31 cellular contexts compared by ENCODE assay signal in genomic region chr5:174147551-174147950, GRCh38.
"Had no signal": no experiment of that assay in that cellular context is flagged by ENCODE, and none has a peak within 500 bp of the region (broad histone marks: within the 10 kb centered on the region; RNA-seq: fewer than 3 reads in every experiment).

No MANE protein-coding gene starts in this region.

- H3K27me3 Mint-ChIP-seq: activated CD4-positive, alpha-beta T cell treated with anti-CD3 and anti-CD28 coated beads, Interleukin-2, amount 10 ng/mL, durations not matched to agents 7 days and 5 days; activated CD8-positive, alpha-beta memory T cell treated with anti-CD3 and anti-CD28 coated beads, Interleukin-2, amount 10 ng/mL, durations not matched to agents 7 days and 5 days; activated naive CD4-positive, alpha-beta T cell treated with anti-CD3 and anti-CD28 coated beads, Interleukin-2, amount 10 ng/mL, durations not matched to agents 7 days and 5 days had no signal

- H3K9ac ChIP-seq: SK-N-SH had no signal

- H3K27ac Mint-ChIP-seq: activated CD4-positive, alpha-beta T cell treated with anti-CD3 and anti-CD28 coated beads for 36 hours; activated CD4-positive, alpha-beta T cell treated with anti-CD3 and anti-CD28 coated beads, Interleukin-2, amount 10 ng/mL, durations not matched to agents 7 days and 5 days; activated CD8-positive, alpha-beta memory T cell treated with anti-CD3 and anti-CD28 coated beads, Interleukin-2, amount 10 ng/mL, durations not matched to agents 7 days and 5 days; activated naive CD4-positive, alpha-beta T cell treated with anti-CD3 and anti-CD28 coated beads, Interleukin-2, amount 10 ng/mL, durations not matched to agents 7 days and 5 days; activated naive CD8-positive, alpha-beta T cell; activated naive CD8-positive, alpha-beta T cell treated with anti-CD3 and anti-CD28 coated beads, Interleukin-2, amount 50 U/mL, for 24 hours; T-helper 1 cell treated with Interleukin-12 subunit alpha and Interleukin-12 subunit beta and Interleukin-4 antibody, amounts not matched to agents 30 μg/mL and 1 μg/mL, for 36 hours; T-helper 2 cell treated with Interferon-gamma antibody and Interleukin-4, amounts not matched to agents 5 μg/mL and 100 μg/mL, for 36 hours; WTC11 had no signal

- H3K4me3 ChIP-seq: MG63, SJSA1 had no signal

- H3K27ac ChIP-seq: SJSA1 had no signal

- H3K9me3 ChIP-seq: MG63, SJSA1, SK-N-SH had no signal

- H3K36me3 Mint-ChIP-seq: activated CD8-positive, alpha-beta memory T cell treated with anti-CD3 and anti-CD28 coated beads, Interleukin-2, amount 10 ng/mL, durations not matched to agents 7 days and 5 days; activated naive CD4-positive, alpha-beta T cell treated with anti-CD3 and anti-CD28 coated beads, Interleukin-2, amount 10 ng/mL, durations not matched to agents 7 days and 5 days; activated naive CD8-positive, alpha-beta T cell; brain; WTC11 had no signal

- H3K9me3 Mint-ChIP-seq: activated CD4-positive, alpha-beta T cell treated with anti-CD3 and anti-CD28 coated beads, Interleukin-2, amount 10 ng/mL, durations not matched to agents 7 days and 5 days; activated naive CD8-positive, alpha-beta T cell treated with anti-CD3 and anti-CD28 coated beads, Interleukin-2, amount 50 U/mL, for 24 hours; central memory CD8-positive, alpha-beta T cell; T-helper 1 cell treated with Interleukin-12 subunit alpha and Interleukin-12 subunit beta and Interleukin-4 antibody, amounts not matched to agents 30 μg/mL and 1 μg/mL, for 36 hours; T-helper 2 cell treated with Interferon-gamma antibody and Interleukin-4, amounts not matched to agents 5 μg/mL and 100 μg/mL, for 36 hours; WTC11 had no signal

- H3K9me2 ChIP-seq: SK-N-SH had no signal

- H3K27me3 ChIP-seq: MG63, SJSA1 had no signal

- H3K4me1 ChIP-seq: SJSA1 had no signal

- DNase-seq: activated CD4-positive, alpha-beta T cell treated with anti-CD3 and anti-CD28 coated beads for 36 hours; activated CD4-positive, alpha-beta T cell treated with anti-CD3 and anti-CD28 coated beads, Interleukin-2, amount 10 ng/mL, durations not matched to agents 7 days and 5 days; activated CD4-positive, alpha-beta T cell treated with anti-CD3 and anti-CD28 coated beads, Interleukin-2, amount 50 U/mL, for 48 hours; activated CD8-positive, alpha-beta memory T cell treated with anti-CD3 and anti-CD28 coated beads for 24 hours; activated CD8-positive, alpha-beta memory T cell treated with anti-CD3 and anti-CD28 coated beads, Interleukin-2, amount 10 ng/mL, durations not matched to agents 7 days and 5 days; activated CD8-positive, alpha-beta memory T cell treated with anti-CD3 and anti-CD28 coated beads, Interleukin-2, amount 50 U/mL, for 48 hours; activated effector memory CD4-positive, alpha-beta T cell treated with Interleukin-2 at 50 U/mL for 16 hours; activated naive CD4-positive, alpha-beta T cell treated with anti-CD3 and anti-CD28 coated beads, Interleukin-2, amount 10 ng/mL, durations not matched to agents 7 days and 5 days; activated naive CD8-positive, alpha-beta T cell treated with anti-CD3 and anti-CD28 coated beads, Interleukin-2, amount 50 U/mL, for 24 hours; activated T-cell treated with anti-CD3 and anti-CD28 coated beads, Interleukin-2, amount 50 U/mL, for 48 hours; anterior cingulate cortex; Kasumi-1; KG1; MG63; NCI-H1048; NCI-H1105 treated with DMSO at 0.1 percent for 48 hours; NCI-H1436; NCI-H1694; NCI-H1930; NCI-H2081 treated with DMSO at 0.1 percent for 48 hours; NCI-H524 treated with DMSO at 0.1 percent for 48 hours; RPMI8226; SHP77 treated with DMSO at 0.1 percent for 48 hours; SK-N-SH had no signal

- H3K36me3 ChIP-seq: MG63, SJSA1 had no signal

- H3K4me3 Mint-ChIP-seq: activated CD4-positive, alpha-beta T cell treated with anti-CD3 and anti-CD28 coated beads for 36 hours; activated CD4-positive, alpha-beta T cell treated with anti-CD3 and anti-CD28 coated beads, Interleukin-2, amount 10 ng/mL, durations not matched to agents 7 days and 5 days; activated CD8-positive, alpha-beta memory T cell treated with anti-CD3 and anti-CD28 coated beads, Interleukin-2, amount 10 ng/mL, durations not matched to agents 7 days and 5 days; activated naive CD4-positive, alpha-beta T cell treated with anti-CD3 and anti-CD28 coated beads, Interleukin-2, amount 10 ng/mL, durations not matched to agents 7 days and 5 days; activated naive CD8-positive, alpha-beta T cell; activated naive CD8-positive, alpha-beta T cell treated with anti-CD3 and anti-CD28 coated beads, Interleukin-2, amount 50 U/mL, for 24 hours; central memory CD8-positive, alpha-beta T cell; T-helper 1 cell treated with Interleukin-12 subunit alpha and Interleukin-12 subunit beta and Interleukin-4 antibody, amounts not matched to agents 30 μg/mL and 1 μg/mL, for 36 hours; T-helper 2 cell treated with Interferon-gamma antibody and Interleukin-4, amounts not matched to agents 5 μg/mL and 100 μg/mL, for 36 hours; WTC11 had no signal

- H3K4me2 ChIP-seq: SK-N-SH had no signal

- H3K4me1 Mint-ChIP-seq: activated CD4-positive, alpha-beta T cell treated with anti-CD3 and anti-CD28 coated beads, Interleukin-2, amount 10 ng/mL, durations not matched to agents 7 days and 5 days; activated CD8-positive, alpha-beta memory T cell treated with anti-CD3 and anti-CD28 coated beads, Interleukin-2, amount 10 ng/mL, durations not matched to agents 7 days and 5 days; activated naive CD4-positive, alpha-beta T cell treated with anti-CD3 and anti-CD28 coated beads, Interleukin-2, amount 10 ng/mL, durations not matched to agents 7 days and 5 days; activated naive CD8-positive, alpha-beta T cell treated with anti-CD3 and anti-CD28 coated beads, Interleukin-2, amount 50 U/mL, for 24 hours; central memory CD8-positive, alpha-beta T cell; WTC11 had no signal
